In genomic region chr10:94571528-94571927, GRCh38 we compare ENCODE assay signal across 29 cellular contexts. TPM values are rescaled to one million over a fixed set of nuclear protein-coding genes. Genes with fewer than 3 reads are reported as not detected.
DNase-seq lines count a peak whose midpoint lies in the region; ATAC-seq, FAIRE-seq and TF ChIP-seq lines count a peak whose summit lies in the region.
"Had no signal": no experiment of that assay in that cellular context is flagged by ENCODE, and none has a peak within 500 bp of the region (broad histone marks: within the 10 kb centered on the region; RNA-seq: fewer than 3 reads in every experiment).

No MANE protein-coding gene starts in this region.

- no peak overlapping the region for H4K8ac ChIP-seq in IMR-90 (ENCODE audit: low read depth in 2 of 2, low read length in 2 of 2)

- POLR2A ChIA-PET in IMR-90 (lab: Charles Lee; ENCODE audit: unreplicated experiment), result no interaction called here

- H2BK15ac ChIP-seq in IMR-90 (ENCODE audit: low read depth, low read length), result no peak overlapping the region

- H3K56ac ChIP-seq in IMR-90 (ENCODE audit: extremely low read depth, insufficient read depth, low read length), result no peak overlapping the region

- H3K4ac ChIP-seq in IMR-90 (ENCODE audit: low read depth, low read length), result no peak overlapping the region

- in situ Hi-C loops in IMR-90 (cut with MboI; ENCODE audit: low sequenced_read_pairs), result no loop called here

- no peak for ATAC-seq in IMR-90 (ENCODE audit: low read depth)
- ATAC-seq: activated CD8-positive, alpha-beta memory T cell treated with anti-CD3 and anti-CD28 coated beads, Interleukin-2, amount 10 ng/mL, durations not matched to agents 7 days and 5 days; activated T-cell treated with anti-CD3 and anti-CD28 coated beads, Interleukin-2, amount 50 U/mL, for 72 hours; natural killer cell; pancreas; stimulated activated memory B cell treated with anti-CD40 and anti-IgM and Interleukin-4, amounts not matched to agents 10 μg/mL and 1 μg/mL and 100 μg/mL, for 72 hours; upper lobe of right lung had no signal

- H4K20me1 ChIP-seq in IMR-90 (ENCODE audit: insufficient read depth, low read length), result no peaks in the 10 kb centered on the region

- H4K91ac ChIP-seq in IMR-90 (ENCODE audit: insufficient read depth, low read depth, low read length), result no peak overlapping the region

- FAIRE-seq in HTR-8/SVneo (lab: Jason Lieb, UNC), result no peak
- FAIRE-seq: keratinocyte had no signal

- no peaks in the 10 kb centered on the region for H3K9me3 ChIP-seq in IMR-90 (ENCODE audit: control insufficient read depth, insufficient read depth, low read length)
- H3K9me3 ChIP-seq: pancreas, spleen, upper lobe of right lung had no signal

- H3K9ac ChIP-seq in IMR-90 (ENCODE audit: low read depth, low read length), result no peak overlapping the region

- H4K5ac ChIP-seq in IMR-90 (ENCODE audit: low read depth, low read length), result no peak overlapping the region

- peak; percentile 5 for DNase-seq in AG09309 (ENCODE audit: low read depth)
- DNase-seq in IMR-90, result peak; percentile 58
- DNase-seq in choroid plexus epithelial cell (ENCODE audit: low read depth), result peak; percentile 42
- peak; percentile 78 for DNase-seq in iris pigment epithelial cell (ENCODE audit: low read depth)
- DNase-seq in CD1c-positive myeloid dendritic cell (ENCODE audit: extremely low spot score), result no peak
- no peak for DNase-seq in SHP77 (lab: John Stamatoyannopoulos, UW)
- no peak for DNase-seq in anterior cingulate cortex (lab: John Stamatoyannopoulos, UW)
- no peak for DNase-seq in HTR-8/SVneo (ENCODE audit: insufficient read length, low spot score)
- DNase-seq: ACHN; activated CD4-positive, alpha-beta T cell treated with anti-CD3 and anti-CD28 coated beads, Interleukin-2, amount 10 ng/mL, durations not matched to agents 7 days and 5 days; activated CD8-positive, alpha-beta memory T cell treated with anti-CD3 and anti-CD28 coated beads, Interleukin-2, amount 10 ng/mL, durations not matched to agents 7 days and 5 days; activated naive CD4-positive, alpha-beta T cell treated with anti-CD3 and anti-CD28 coated beads for 36 hours; activated T-cell treated with anti-CD3 and anti-CD28 coated beads, Interleukin-2, amount 50 U/mL, for 72 hours; aorta; CD4-positive, alpha-beta T cell; cerebellar nuclear complex; natural killer cell; NCI-H1105 treated with DMSO at 0.1 percent for 48 hours; NCI-H2029 treated with DMSO at 0.1 percent for 48 hours; NCI-H2227 treated with DMSO at 0.1 percent for 48 hours; NCI-H82; pancreas; spleen; stimulated activated CD4-positive, alpha-beta T cell treated with anti-CD3 and anti-CD28 coated beads, Interleukin-4, amount 100 ng/mL, for 1 hour; upper lobe of right lung had no signal

- H2AK5ac ChIP-seq in IMR-90 (ENCODE audit: low read depth, low read length), result no peak overlapping the region

- no CpG with 5 or more reads among the region's 3 CpGs for WGBS in IMR-90 (ENCODE audit: extremely low coverage in 2 of 2, insufficient read length in 1 of 2), 2 experiments

- no peak overlapping the region for H2BK120ac ChIP-seq in IMR-90 (ENCODE audit: low read depth, low read length)

- H3K4me2 ChIP-seq in IMR-90 (ENCODE audit: low read depth, low read length), result no peak overlapping the region

- no peaks in the 10 kb centered on the region for H3K27me3 ChIP-seq in IMR-90 (ENCODE audit: control insufficient read depth, insufficient read depth, low read length)
- H3K27me3 ChIP-seq: pancreas, spleen, upper lobe of right lung had no signal

- H2AFZ ChIP-seq in IMR-90 (replicated peaks; ENCODE audit: low read length, poor library complexity), result no peak overlapping the region

- H3K36me3 ChIP-seq in IMR-90 (ENCODE audit: control insufficient read depth, insufficient read depth, low read length), result peaks cover 5% of the 10 kb centered on the region; the same call in 1 of the 2 replicates
- H3K36me3 ChIP-seq: pancreas, upper lobe of right lung had no signal

- no peak overlapping the region for H3K14ac ChIP-seq in IMR-90 (replicated peaks; ENCODE audit: low read depth, low read length)

- no peak overlapping the region for H3K23ac ChIP-seq in IMR-90 (ENCODE audit: low read depth, low read length)

- no TSS peak for BruUV-seq in IMR-90 (replicated peaks; lab: Mats Ljungman, UMichigan)

- dilution Hi-C loops in IMR-90 (cut with HindIII; ENCODE audit: low sequenced_read_pairs, unreplicated experiment), result no loop called here

- TF ChIP-seq RAD21 in IMR-90 (IDR thresholded peaks at IDR 0.05; ENCODE audit: low read length), result no peak

- H3K4me3 ChIP-seq in AG09309 (ENCODE audit: control insufficient read depth, low read depth, low read length) (no peak overlapping the region), IMR-90 (ENCODE audit: insufficient read depth, low read depth, low read length) (no peak overlapping the region), choroid plexus epithelial cell (ENCODE audit: low read depth, low read length) (no peak overlapping the region)
- H3K4me3 ChIP-seq: pancreas, spleen, upper lobe of right lung had no signal

- H2BK5ac ChIP-seq in IMR-90 (ENCODE audit: low read depth, low read length, poor library complexity, severe bottlenecking), result no peak overlapping the region

- TF ChIP-seq POLR2A in IMR-90 (IDR thresholded peaks at IDR 0.05; ENCODE audit: low read depth, low read length), result no peak

- 0 out of 2 replicates have a peak, but pooled peaks cover 3% of the 10 kb centered on the region for H3K9me1 ChIP-seq in IMR-90 (ENCODE audit: insufficient read depth, low read length)

- CTCF ChIA-PET in IMR-90 (lab: Yijun Ruan, JAX), result interaction anchor here (0.8 kb wide), 1 partner anchor 10 kb away, joined by 3 read pairs; no protein-coding TSS in a partner anchor

- no peak overlapping the region for H3K18ac ChIP-seq in IMR-90 (ENCODE audit: low read depth, low read length)

- TF ChIP-seq CTCF in AG09309 (IDR thresholded peaks at IDR 0.05; ENCODE audit: control insufficient read depth, insufficient read depth, low read depth, low read length, missing control alignments) (no peak), IMR-90 (conservative IDR thresholded peaks at IDR 0.05; ENCODE audit: low read depth, low read length) (no peak), choroid plexus epithelial cell (conservative IDR thresholded peaks at IDR 0.05; ENCODE audit: low read depth, low read length) (no peak)

- no peak overlapping the region for H3K27ac ChIP-seq in IMR-90 (ENCODE audit: insufficient read depth, low read length)
- H3K27ac ChIP-seq: epithelial cell of prostate, pancreas, spleen, upper lobe of right lung, VCaP had no signal

- H3K4me1 ChIP-seq in IMR-90 (ENCODE audit: control insufficient read depth, insufficient read depth, low read length), result no peaks in the 10 kb centered on the region
- H3K4me1 ChIP-seq: pancreas, spleen, upper lobe of right lung had no signal

- H2BK20ac ChIP-seq in IMR-90 (ENCODE audit: low read depth, low read length), result no peak overlapping the region

- H3K79me1 ChIP-seq in IMR-90 (ENCODE audit: low read depth in 1 of 2, low read length in 2 of 2), result no peaks in the 10 kb centered on the region

- intact Hi-C loops in IMR-90 (cut with micrococcal nuclease), result no loop called here

- H2AK9ac ChIP-seq in IMR-90 (replicated peaks; ENCODE audit: low read depth, low read length, poor library complexity), result no peak overlapping the region

TF ChIP-seq in IMR-90, 13 proteins besides CTCF, POLR2A, EP300 and RAD21:
- no peak for TF ChIP-seq MAFK (IDR thresholded peaks at IDR 0.05; ENCODE audit: low read depth, low read length)

RNA-seq across cellular contexts. Expression of gene HELLS, which starts 25.9 kb away (rescaled TPM):
- 29.8 and 65.8 TPM in 2 replicates for total RNA-seq in IMR-90 (2012; rRNA removed)
- 13.5 and 15.9 TPM in 2 replicates for polyA plus RNA-seq in IMR-90 (2012; rRNA removed)
- 4.2 and 13.4 TPM in 2 replicates for polyA plus RNA-seq in IMR-90 (2012; cell fraction: cytosol; rRNA removed)
- 9.8 and 21.6 TPM in 2 replicates for polyA plus RNA-seq in IMR-90 (2012; cell fraction: nucleus; rRNA removed; ENCODE audit: low replicate concordance)

Comparison
In these comparisons a context has a peak if more than half of its experiments do, and no peak if none do; other contexts are left out.
1. DNase-seq: peak in AG09309 (single experiment), IMR-90 (single experiment), choroid plexus epithelial cell (single experiment) and iris pigment epithelial cell (single experiment); none in CD1c-positive myeloid dendritic cell (single experiment), SHP77 (0 of 2), anterior cingulate cortex (0 of 58) and HTR-8/SVneo (single experiment).